31 cellular contexts compared by ENCODE assay signal in the genomic region with DNA sequence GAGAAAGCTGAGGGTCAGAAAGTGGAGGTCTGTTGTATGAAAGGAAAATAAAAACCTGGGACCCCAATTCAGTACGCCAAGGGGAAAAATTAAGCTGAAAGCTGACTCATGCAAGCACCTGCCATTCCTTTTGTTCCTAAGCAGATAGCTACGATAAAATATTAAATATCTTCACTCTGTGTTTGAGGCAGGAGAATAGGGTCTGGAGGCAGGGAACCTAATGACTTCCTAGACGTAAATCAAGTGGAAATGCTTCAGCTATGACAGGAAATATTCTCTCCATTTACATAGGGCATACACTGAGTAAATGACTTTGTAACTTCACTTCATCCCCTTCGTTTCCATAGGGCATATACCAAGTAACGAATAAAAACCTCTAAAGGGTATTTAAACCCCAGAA.
"Had no signal": no experiment of that assay in that cellular context is flagged by ENCODE, and none has a peak within 500 bp of the region (broad histone marks: within the 10 kb centered on the region; RNA-seq: fewer than 3 reads in every experiment).

No MANE protein-coding gene starts in this region.

- H3K27me3 ChIP-seq: heart right ventricle, neural progenitor cell, stomach, thyroid gland had no signal

- H3K4me3 ChIP-seq: esophagus squamous epithelium, heart right ventricle, neural progenitor cell, smooth muscle cell, stomach, thyroid gland had no signal

- H3K27me3 Mint-ChIP-seq: dendritic cell treated with granulocyte-macrophage colony-stimulating factor and Interleukin-4, amounts not matched to agents 40 ng/mL and 50 ng/mL, for 4 days had no signal

- H3K27ac Mint-ChIP-seq: dendritic cell treated with granulocyte-macrophage colony-stimulating factor and Interleukin-4, amounts not matched to agents 40 ng/mL and 50 ng/mL, for 4 days; naive thymus-derived CD4-positive, alpha-beta T cell; nephron; neural progenitor cell had no signal

- H3K79me2 ChIP-seq: parathyroid adenoma had no signal

- H3K36me3 Mint-ChIP-seq: neural progenitor cell had no signal

- H3K4me2 ChIP-seq: neural progenitor cell, smooth muscle cell had no signal

- H3K4me1 Mint-ChIP-seq: neural progenitor cell had no signal

- H3K9ac ChIP-seq: neural progenitor cell, parathyroid adenoma had no signal

- H3K4me3 Mint-ChIP-seq: dendritic cell treated with granulocyte-macrophage colony-stimulating factor and Interleukin-4, amounts not matched to agents 40 ng/mL and 50 ng/mL, for 4 days; naive thymus-derived CD4-positive, alpha-beta T cell; nephron; neural progenitor cell had no signal

- H3K36me3 ChIP-seq: esophagus squamous epithelium, heart right ventricle, neural progenitor cell, stomach, thyroid gland had no signal

- H2AFZ ChIP-seq: neural progenitor cell, parathyroid adenoma had no signal

- H3K27ac ChIP-seq: neural progenitor cell, parathyroid adenoma had no signal

- ATAC-seq: left colon; left ventricle myocardium superior; naive thymus-derived CD4-positive, alpha-beta T cell; sciatic nerve had no signal

- FAIRE-seq: colon had no signal

- H3K9me3 ChIP-seq: esophagus squamous epithelium, thyroid gland had no signal

- DNase-seq: cerebellar nuclear complex; effector memory CD4-positive, alpha-beta T cell; erythroblast; esophagus squamous epithelium; foreskin melanocyte; glutamatergic neuron; heart right ventricle; hippocampal formation; islet precursor cell; kidney glomerular epithelial cell; left colon; left ventricle myocardium superior; mammary epithelial cell; mesendoderm; midbrain; naive thymus-derived CD4-positive, alpha-beta T cell; stimulated activated CD4-positive, alpha-beta T cell treated with anti-CD3 and anti-CD28 coated beads, Interleukin-12 subunit alpha, Interleukin-12 subunit beta, amount 100 ng/mL, for 4 hours; stimulated activated CD4-positive, alpha-beta T cell treated with anti-CD3 and anti-CD28 coated beads, Interleukin-1b, Interleukin-23, amount 100 ng/mL, for 48 hours; stimulated activated CD4-positive, alpha-beta T cell treated with anti-CD3 and anti-CD28 coated beads, Interleukin-4, amount 100 ng/mL, for 1 hour; stimulated activated CD8-positive, alpha-beta memory T cell treated with anti-CD3 and anti-CD28 coated beads, Interleukin-4, amount 100 ng/mL, for 48 hours; stimulated activated naive CD4-positive, alpha-beta T cell treated with Interleukin-2 at 50 U/mL for 16 hours; stomach; thyroid gland; trophoblast cell had no signal

- H3K4me1 ChIP-seq: neural progenitor cell, parathyroid adenoma had no signal
